ENCODE assay signal across 8 cellular contexts in the genomic region with DNA sequence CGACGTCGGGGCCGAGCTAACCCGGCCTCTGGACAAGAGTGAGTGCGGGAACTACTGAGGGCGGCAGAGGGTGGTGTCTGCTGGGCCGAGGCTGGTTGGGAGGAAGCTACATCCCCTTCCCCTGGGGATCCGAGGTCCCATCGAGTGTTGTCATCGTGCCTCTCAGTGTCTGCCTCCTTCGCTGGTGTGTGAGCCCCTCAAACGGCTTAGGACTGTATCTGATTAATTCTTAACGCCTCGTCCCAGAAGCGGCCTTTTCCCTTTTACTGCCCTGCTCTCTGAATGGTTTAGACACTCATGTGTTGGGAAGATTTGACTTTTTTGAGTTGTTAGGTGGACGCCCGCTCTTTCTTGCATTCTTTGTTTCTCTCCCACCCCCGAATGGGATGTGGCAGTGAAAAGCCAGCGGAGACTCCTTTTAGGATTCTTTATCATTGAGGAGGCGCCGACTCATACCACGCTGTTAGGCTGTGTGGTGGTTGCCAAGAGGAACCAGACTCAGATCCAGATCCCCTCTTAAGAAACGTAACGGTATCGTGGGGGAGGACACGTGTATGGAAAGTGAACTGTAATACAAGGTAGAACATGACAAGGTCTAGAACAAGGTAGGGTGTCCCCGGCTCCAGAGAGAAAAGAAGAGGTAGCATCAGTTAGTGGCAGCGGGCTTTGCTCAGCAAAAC.
DNase-seq lines count a peak whose midpoint lies in the region; ATAC-seq and TF ChIP-seq lines count a peak whose summit lies in the region.

No MANE protein-coding gene starts in this region.

- peaks cover 7% of the 10 kb centered on the region for H3K36me3 ChIP-seq in neuron (ENCODE audit: insufficient read depth, low read length)

- no peaks in the 10 kb centered on the region for H3K27me3 ChIP-seq in neuron (ENCODE audit: insufficient read depth, low read length)

- ATAC-seq in HG03066 (IDR thresholded peaks at IDR 0.05; ENCODE audit: low read depth, unreplicated experiment): peak; percentile 27
- no peak for ATAC-seq in HG02970 (IDR thresholded peaks at IDR 0.05; ENCODE audit: low FRiP score, unreplicated experiment)

- DNase-seq in COLO668 (lab: John Stamatoyannopoulos, UW; ENCODE audit: unreplicated experiment): peak; percentile 3
- peak; percentile 71 to 75 for DNase-seq in erythroblast (lab: John Stamatoyannopoulos, UW)
- no peak for DNase-seq in SW 1271 (lab: John Stamatoyannopoulos, UW)
- no peak for DNase-seq in HEK293T (ENCODE audit: extremely low spot score)

- TF ChIP-seq POLR2A in erythroblast (IDR thresholded peaks at IDR 0.05; ENCODE audit: low read length): no peak

- TF ChIP-seq CTCF in WI38 (IDR thresholded peaks at IDR 0.05; ENCODE audit: low read depth, low read length): no peak

- POLR2A ChIA-PET in HEK293T (lab: Yijun Ruan, JAX): interaction anchor here (1.4 kb wide), 1 partner anchor 35 kb away, joined by 5 read pairs; no protein-coding TSS in a partner anchor

- peaks cover 16% of the 10 kb centered on the region for H3K4me1 ChIP-seq in neuron (ENCODE audit: insufficient read depth, low read length)

- peak overlapping the region; percentile 20 for H2AFZ ChIP-seq in neuron (ENCODE audit: low read depth, low read length)

- CTCF ChIA-PET in HEK293T (lab: Yijun Ruan, JAX): no interaction called here

- H3K4me3 ChIP-seq in WI38 (ENCODE audit: low read depth, low read length) (peak overlapping the region; percentile 99), neuron (ENCODE audit: low read length) (peak overlapping the region; percentile 84)

- H3K9me3 ChIP-seq in neuron (ENCODE audit: low read length): no peaks in the 10 kb centered on the region

TF ChIP-seq in HEK293T, 16 proteins besides CTCF, POLR2A, EP300 and RAD21:
- TF ChIP-seq ARNT (IDR thresholded peaks at IDR 0.05) (no peak), NFRKB (IDR thresholded peaks at IDR 0.05) (no peak), SP1 (IDR thresholded peaks at IDR 0.05) (no peak), HDGF (IDR thresholded peaks at IDR 0.05; ENCODE audit: borderline replicate concordance) (no peak), ELF4 (IDR thresholded peaks at IDR 0.05) (no peak), FOXA1 (IDR thresholded peaks at IDR 0.05) (no peak), TARDBP (IDR thresholded peaks at IDR 0.05) (no peak), SUZ12 (IDR thresholded peaks at IDR 0.05) (no peak), BHLHE40 (IDR thresholded peaks at IDR 0.05; ENCODE audit: borderline replicate concordance) (no peak), L3MBTL2 (conservative IDR thresholded peaks at IDR 0.05) (no peak), CTBP1 (IDR thresholded peaks at IDR 0.05; ENCODE audit: borderline replicate concordance) (no peak), ZNF384 (IDR thresholded peaks at IDR 0.05) (no peak), FOXM1 (IDR thresholded peaks at IDR 0.05; ENCODE audit: borderline replicate concordance) (no peak), FOXK2 (IDR thresholded peaks at IDR 0.05) (no peak)
- TF ChIP-seq, protein P1, sequence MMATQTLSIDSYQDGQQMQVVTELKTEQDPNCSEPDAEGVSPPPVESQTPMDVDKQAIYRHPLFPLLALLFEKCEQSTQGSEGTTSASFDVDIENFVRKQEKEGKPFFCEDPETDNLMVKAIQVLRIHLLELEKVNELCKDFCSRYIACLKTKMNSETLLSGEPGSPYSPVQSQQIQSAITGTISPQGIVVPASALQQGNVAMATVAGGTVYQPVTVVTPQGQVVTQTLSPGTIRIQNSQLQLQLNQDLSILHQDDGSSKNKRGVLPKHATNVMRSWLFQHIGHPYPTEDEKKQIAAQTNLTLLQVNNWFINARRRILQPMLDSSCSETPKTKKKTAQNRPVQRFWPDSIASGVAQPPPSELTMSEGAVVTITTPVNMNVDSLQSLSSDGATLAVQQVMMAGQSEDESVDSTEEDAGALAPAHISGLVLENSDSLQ (IDR thresholded peaks at IDR 0.05): no peak

Comparison
In these comparisons a context has a peak if more than half of its experiments do, and no peak if none do; other contexts are left out.
1. DNase-seq: peak in COLO668 (single experiment) and erythroblast (2 of 2); none in SW 1271 (0 of 2) and HEK293T (single experiment).